12 cellular contexts compared by ENCODE assay signal in genomic region chr12:97177482-97177881, GRCh38.
"Had no signal": no experiment of that assay in that cellular context is flagged by ENCODE, and none has a peak within 500 bp of the region (broad histone marks: within the 10 kb centered on the region; RNA-seq: fewer than 3 reads in every experiment).

No MANE protein-coding gene starts in this region.

- H3K36me3 ChIP-seq: brain microvascular endothelial cell, right atrium auricular region, tibial nerve had no signal

- H3K27ac ChIP-seq: brain microvascular endothelial cell, right atrium auricular region, tibial nerve had no signal

- H3K4me1 ChIP-seq: right atrium auricular region, tibial nerve had no signal

- H3K27me3 ChIP-seq: brain microvascular endothelial cell, right atrium auricular region, tibial nerve had no signal

- H3K4me3 ChIP-seq: right atrium auricular region, tibial nerve had no signal

- H3K9me3 ChIP-seq: right atrium auricular region, tibial nerve had no signal

- FAIRE-seq: TTC549 had no signal

- DNase-seq: activated CD4-positive, alpha-beta T cell treated with anti-CD3 and anti-CD28 coated beads, Interleukin-2, amount 50 U/mL, for 1 hour; activated CD4-positive, CD25-positive, alpha-beta regulatory T cell; activated naive CD4-positive, alpha-beta T cell treated with anti-CD3 and anti-CD28 coated beads for 36 hours; activated T-cell treated with anti-CD3 and anti-CD28 coated beads for 4 hours; brain microvascular endothelial cell; cerebellar nuclear complex; endodermal cell; erythroblast; natural killer cell had no signal
